Comparison of ENCODE assay signal across 1 cellular context in the genomic region with DNA sequence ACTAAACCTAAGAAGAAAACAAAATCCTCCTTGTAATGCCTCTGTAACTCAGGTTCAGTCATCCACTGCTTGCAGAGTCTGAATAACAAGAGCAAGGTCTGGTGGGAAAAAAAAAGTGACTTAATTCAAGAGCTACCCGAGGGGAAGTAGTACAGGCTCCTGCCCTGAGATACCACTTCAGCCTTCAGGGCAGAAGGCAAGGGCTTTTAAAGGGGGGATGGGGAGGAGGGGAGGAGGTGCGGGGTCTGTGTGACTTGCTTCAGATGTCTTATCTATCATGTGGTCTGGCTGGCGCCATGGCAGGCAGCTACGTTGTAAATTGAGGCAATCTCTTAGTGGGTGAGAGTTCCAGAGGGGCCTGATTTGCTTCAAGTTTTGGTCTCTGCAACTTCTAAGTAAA.
TF ChIP-seq lines count a peak whose summit lies in the region.

No MANE protein-coding gene starts in this region.

TF ChIP-seq in GM23338, 12 proteins besides CTCF, POLR2A, EP300 and RAD21:
- TF ChIP-seq, protein P1, sequence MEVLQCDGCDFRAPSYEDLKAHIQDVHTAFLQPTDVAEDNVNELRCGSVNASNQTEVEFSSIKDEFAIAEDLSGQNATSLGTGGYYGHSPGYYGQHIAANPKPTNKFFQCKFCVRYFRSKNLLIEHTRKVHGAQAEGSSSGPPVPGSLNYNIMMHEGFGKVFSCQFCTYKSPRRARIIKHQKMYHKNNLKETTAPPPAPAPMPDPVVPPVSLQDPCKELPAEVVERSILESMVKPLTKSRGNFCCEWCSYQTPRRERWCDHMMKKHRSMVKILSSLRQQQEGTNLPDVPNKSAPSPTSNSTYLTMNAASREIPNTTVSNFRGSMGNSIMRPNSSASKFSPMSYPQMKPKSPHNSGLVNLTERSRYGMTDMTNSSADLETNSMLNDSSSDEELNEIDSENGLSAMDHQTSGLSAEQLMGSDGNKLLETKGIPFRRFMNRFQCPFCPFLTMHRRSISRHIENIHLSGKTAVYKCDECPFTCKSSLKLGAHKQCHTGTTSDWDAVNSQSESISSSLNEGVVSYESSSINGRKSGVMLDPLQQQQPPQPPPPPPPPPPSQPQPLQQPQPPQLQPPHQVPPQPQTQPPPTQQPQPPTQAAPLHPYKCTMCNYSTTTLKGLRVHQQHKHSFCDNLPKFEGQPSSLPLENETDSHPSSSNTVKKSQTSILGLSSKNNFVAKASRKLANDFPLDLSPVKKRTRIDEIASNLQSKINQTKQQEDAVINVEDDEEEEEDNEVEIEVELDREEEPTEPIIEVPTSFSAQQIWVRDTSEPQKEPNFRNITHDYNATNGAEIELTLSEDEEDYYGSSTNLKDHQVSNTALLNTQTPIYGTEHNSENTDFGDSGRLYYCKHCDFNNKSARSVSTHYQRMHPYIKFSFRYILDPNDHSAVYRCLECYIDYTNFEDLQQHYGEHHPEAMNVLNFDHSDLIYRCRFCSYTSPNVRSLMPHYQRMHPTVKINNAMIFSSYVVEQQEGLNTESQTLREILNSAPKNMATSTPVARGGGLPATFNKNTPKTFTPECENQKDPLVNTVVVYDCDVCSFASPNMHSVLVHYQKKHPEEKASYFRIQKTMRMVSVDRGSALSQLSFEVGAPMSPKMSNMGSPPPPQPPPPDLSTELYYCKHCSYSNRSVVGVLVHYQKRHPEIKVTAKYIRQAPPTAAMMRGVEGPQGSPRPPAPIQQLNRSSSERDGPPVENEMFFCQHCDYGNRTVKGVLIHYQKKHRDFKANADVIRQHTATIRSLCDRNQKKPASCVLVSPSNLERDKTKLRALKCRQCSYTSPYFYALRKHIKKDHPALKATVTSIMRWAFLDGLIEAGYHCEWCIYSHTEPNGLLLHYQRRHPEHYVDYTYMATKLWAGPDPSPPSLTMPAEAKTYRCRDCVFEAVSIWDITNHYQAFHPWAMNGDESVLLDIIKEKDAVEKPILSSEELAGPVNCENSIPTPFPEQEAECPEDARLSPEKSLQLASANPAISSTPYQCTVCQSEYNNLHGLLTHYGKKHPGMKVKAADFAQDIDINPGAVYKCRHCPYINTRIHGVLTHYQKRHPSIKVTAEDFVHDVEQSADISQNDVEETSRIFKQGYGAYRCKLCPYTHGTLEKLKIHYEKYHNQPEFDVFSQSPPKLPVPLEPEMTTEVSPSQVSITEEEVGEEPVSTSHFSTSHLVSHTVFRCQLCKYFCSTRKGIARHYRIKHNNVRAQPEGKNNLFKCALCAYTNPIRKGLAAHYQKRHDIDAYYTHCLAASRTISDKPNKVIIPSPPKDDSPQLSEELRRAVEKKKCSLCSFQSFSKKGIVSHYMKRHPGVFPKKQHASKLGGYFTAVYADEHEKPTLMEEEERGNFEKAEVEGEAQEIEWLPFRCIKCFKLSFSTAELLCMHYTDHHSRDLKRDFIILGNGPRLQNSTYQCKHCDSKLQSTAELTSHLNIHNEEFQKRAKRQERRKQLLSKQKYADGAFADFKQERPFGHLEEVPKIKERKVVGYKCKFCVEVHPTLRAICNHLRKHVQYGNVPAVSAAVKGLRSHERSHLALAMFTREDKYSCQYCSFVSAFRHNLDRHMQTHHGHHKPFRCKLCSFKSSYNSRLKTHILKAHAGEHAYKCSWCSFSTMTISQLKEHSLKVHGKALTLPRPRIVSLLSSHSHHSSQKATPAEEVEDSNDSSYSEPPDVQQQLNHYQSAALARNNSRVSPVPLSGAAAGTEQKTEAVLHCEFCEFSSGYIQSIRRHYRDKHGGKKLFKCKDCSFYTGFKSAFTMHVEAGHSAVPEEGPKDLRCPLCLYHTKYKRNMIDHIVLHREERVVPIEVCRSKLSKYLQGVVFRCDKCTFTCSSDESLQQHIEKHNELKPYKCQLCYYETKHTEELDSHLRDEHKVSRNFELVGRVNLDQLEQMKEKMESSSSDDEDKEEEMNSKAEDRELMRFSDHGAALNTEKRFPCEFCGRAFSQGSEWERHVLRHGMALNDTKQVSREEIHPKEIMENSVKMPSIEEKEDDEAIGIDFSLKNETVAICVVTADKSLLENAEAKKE (CRISPR knock-in tag; IDR thresholded peaks at IDR 0.05), result no peak
- no peak for TF ChIP-seq STAT1 (IDR thresholded peaks at IDR 0.05; ENCODE audit: unreplicated experiment)
- no peak for TF ChIP-seq ZNF331 (CRISPR knock-in tag; IDR thresholded peaks at IDR 0.05; ENCODE audit: low read depth)
- TF ChIP-seq, protein P2, sequence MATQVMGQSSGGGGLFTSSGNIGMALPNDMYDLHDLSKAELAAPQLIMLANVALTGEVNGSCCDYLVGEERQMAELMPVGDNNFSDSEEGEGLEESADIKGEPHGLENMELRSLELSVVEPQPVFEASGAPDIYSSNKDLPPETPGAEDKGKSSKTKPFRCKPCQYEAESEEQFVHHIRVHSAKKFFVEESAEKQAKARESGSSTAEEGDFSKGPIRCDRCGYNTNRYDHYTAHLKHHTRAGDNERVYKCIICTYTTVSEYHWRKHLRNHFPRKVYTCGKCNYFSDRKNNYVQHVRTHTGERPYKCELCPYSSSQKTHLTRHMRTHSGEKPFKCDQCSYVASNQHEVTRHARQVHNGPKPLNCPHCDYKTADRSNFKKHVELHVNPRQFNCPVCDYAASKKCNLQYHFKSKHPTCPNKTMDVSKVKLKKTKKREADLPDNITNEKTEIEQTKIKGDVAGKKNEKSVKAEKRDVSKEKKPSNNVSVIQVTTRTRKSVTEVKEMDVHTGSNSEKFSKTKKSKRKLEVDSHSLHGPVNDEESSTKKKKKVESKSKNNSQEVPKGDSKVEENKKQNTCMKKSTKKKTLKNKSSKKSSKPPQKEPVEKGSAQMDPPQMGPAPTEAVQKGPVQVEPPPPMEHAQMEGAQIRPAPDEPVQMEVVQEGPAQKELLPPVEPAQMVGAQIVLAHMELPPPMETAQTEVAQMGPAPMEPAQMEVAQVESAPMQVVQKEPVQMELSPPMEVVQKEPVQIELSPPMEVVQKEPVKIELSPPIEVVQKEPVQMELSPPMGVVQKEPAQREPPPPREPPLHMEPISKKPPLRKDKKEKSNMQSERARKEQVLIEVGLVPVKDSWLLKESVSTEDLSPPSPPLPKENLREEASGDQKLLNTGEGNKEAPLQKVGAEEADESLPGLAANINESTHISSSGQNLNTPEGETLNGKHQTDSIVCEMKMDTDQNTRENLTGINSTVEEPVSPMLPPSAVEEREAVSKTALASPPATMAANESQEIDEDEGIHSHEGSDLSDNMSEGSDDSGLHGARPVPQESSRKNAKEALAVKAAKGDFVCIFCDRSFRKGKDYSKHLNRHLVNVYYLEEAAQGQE (IDR thresholded peaks at IDR 0.05; ENCODE audit: unreplicated experiment), result no peak
- TF ChIP-seq POLR2AphosphoS5 (IDR thresholded peaks at IDR 0.05; ENCODE audit: low read depth), result no peak
- TF ChIP-seq JUNB (IDR thresholded peaks at IDR 0.05; ENCODE audit: unreplicated experiment), result no peak
- TF ChIP-seq NANOG (IDR thresholded peaks at IDR 0.05; ENCODE audit: borderline replicate concordance), result no peak
- no peak for TF ChIP-seq ZNF114 (CRISPR knock-in tag; IDR thresholded peaks at IDR 0.05)
- TF ChIP-seq, protein P3, sequence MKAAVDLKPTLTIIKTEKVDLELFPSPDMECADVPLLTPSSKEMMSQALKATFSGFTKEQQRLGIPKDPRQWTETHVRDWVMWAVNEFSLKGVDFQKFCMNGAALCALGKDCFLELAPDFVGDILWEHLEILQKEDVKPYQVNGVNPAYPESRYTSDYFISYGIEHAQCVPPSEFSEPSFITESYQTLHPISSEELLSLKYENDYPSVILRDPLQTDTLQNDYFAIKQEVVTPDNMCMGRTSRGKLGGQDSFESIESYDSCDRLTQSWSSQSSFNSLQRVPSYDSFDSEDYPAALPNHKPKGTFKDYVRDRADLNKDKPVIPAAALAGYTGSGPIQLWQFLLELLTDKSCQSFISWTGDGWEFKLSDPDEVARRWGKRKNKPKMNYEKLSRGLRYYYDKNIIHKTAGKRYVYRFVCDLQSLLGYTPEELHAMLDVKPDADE (IDR thresholded peaks at IDR 0.05), result no peak
- TF ChIP-seq CREB1 (CRISPR knock-in tag; IDR thresholded peaks at IDR 0.05; ENCODE audit: low read depth), result no peak
- no peak for TF ChIP-seq EZH2phosphoT487 (IDR thresholded peaks at IDR 0.05; ENCODE audit: unreplicated experiment)
- no peak for TF ChIP-seq EZH2 (IDR thresholded peaks at IDR 0.05; ENCODE audit: low read depth, unreplicated experiment)
